Comparison of ENCODE assay signal across 1 cellular context in genomic region chr10:100827819-100828743, GRCh38.
TF ChIP-seq lines count a peak whose summit lies in the region.

No MANE protein-coding gene starts in this region.

TF ChIP-seq in WTC11, 78 proteins besides CTCF, POLR2A, EP300 and RAD21 (continued from another document):
- TF ChIP-seq, protein P1, sequence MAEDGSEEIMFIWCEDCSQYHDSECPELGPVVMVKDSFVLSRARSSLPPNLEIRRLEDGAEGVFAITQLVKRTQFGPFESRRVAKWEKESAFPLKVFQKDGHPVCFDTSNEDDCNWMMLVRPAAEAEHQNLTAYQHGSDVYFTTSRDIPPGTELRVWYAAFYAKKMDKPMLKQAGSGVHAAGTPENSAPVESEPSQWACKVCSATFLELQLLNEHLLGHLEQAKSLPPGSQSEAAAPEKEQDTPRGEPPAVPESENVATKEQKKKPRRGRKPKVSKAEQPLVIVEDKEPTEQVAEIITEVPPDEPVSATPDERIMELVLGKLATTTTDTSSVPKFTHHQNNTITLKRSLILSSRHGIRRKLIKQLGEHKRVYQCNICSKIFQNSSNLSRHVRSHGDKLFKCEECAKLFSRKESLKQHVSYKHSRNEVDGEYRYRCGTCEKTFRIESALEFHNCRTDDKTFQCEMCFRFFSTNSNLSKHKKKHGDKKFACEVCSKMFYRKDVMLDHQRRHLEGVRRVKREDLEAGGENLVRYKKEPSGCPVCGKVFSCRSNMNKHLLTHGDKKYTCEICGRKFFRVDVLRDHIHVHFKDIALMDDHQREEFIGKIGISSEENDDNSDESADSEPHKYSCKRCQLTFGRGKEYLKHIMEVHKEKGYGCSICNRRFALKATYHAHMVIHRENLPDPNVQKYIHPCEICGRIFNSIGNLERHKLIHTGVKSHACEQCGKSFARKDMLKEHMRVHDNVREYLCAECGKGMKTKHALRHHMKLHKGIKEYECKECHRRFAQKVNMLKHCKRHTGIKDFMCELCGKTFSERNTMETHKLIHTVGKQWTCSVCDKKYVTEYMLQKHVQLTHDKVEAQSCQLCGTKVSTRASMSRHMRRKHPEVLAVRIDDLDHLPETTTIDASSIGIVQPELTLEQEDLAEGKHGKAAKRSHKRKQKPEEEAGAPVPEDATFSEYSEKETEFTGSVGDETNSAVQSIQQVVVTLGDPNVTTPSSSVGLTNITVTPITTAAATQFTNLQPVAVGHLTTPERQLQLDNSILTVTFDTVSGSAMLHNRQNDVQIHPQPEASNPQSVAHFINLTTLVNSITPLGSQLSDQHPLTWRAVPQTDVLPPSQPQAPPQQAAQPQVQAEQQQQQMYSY (CRISPR knock-in tag; IDR thresholded peaks at IDR 0.05) = peak; percentile 21; the same call in 1 of the 2 replicates
